In genomic region chr14:63493246-63493645, GRCh38 we compare ENCODE assay signal across 9 cellular contexts. TPM values are rescaled to one million over a fixed set of nuclear protein-coding genes. Genes with fewer than 3 reads are reported as not detected.
DNase-seq lines count a peak whose midpoint lies in the region; ATAC-seq and TF ChIP-seq lines count a peak whose summit lies in the region.
"Had no signal": no experiment of that assay in that cellular context is flagged by ENCODE, and none has a peak within 500 bp of the region (broad histone marks: within the 10 kb centered on the region; RNA-seq: fewer than 3 reads in every experiment).

No MANE protein-coding gene starts in this region.

- DNase-seq in GM10248 (ENCODE audit: extremely low spot score) (no peak), NCI-H2107 treated with DMSO at 0.1 percent for 48 hours (lab: John Stamatoyannopoulos, UW; ENCODE audit: unreplicated experiment) (peak; percentile 71), dermis blood vessel endothelial cell (peak; percentile 13), neural progenitor cell (ENCODE audit: low spot score) (peak; percentile 64)
- DNase-seq in activated naive CD4-positive, alpha-beta T cell treated with anti-CD3 and anti-CD28 coated beads, Interleukin-2, amount 10 ng/mL, durations not matched to agents 7 days and 5 days = no peak
- DNase-seq: activated CD4-positive, CD25-positive, alpha-beta regulatory T cell had no signal

- H3K79me2 ChIP-seq in neural progenitor cell (ENCODE audit: low read depth) = peaks cover 100% of the 10 kb centered on the region

- no peak overlapping the region for H3K4me3 Mint-ChIP-seq in neural progenitor cell
- H3K4me3 Mint-ChIP-seq in activated naive CD4-positive, alpha-beta T cell treated with anti-CD3 and anti-CD28 coated beads, Interleukin-2, amount 10 ng/mL, durations not matched to agents 7 days and 5 days = no peak overlapping the region
- H3K4me3 Mint-ChIP-seq: neural crest cell had no signal

- peaks cover 15% of the 10 kb centered on the region for H3K4me1 Mint-ChIP-seq in neural progenitor cell
- no peaks in the 10 kb centered on the region for H3K4me1 Mint-ChIP-seq in activated naive CD4-positive, alpha-beta T cell treated with anti-CD3 and anti-CD28 coated beads, Interleukin-2, amount 10 ng/mL, durations not matched to agents 7 days and 5 days

- no peak overlapping the region for H3K27ac Mint-ChIP-seq in neural progenitor cell
- H3K27ac Mint-ChIP-seq in activated naive CD4-positive, alpha-beta T cell treated with anti-CD3 and anti-CD28 coated beads, Interleukin-2, amount 10 ng/mL, durations not matched to agents 7 days and 5 days = no peak overlapping the region

- no peaks in the 10 kb centered on the region for H3K27me3 Mint-ChIP-seq in neural progenitor cell (ENCODE audit: insufficient read depth, low read depth)
- H3K27me3 Mint-ChIP-seq in activated naive CD4-positive, alpha-beta T cell treated with anti-CD3 and anti-CD28 coated beads, Interleukin-2, amount 10 ng/mL, durations not matched to agents 7 days and 5 days = no peaks in the 10 kb centered on the region

- peaks cover 5% of the 10 kb centered on the region for H3K36me3 Mint-ChIP-seq in neural progenitor cell
- peaks cover 8% of the 10 kb centered on the region for H3K36me3 Mint-ChIP-seq in activated naive CD4-positive, alpha-beta T cell treated with anti-CD3 and anti-CD28 coated beads, Interleukin-2, amount 10 ng/mL, durations not matched to agents 7 days and 5 days

- H3K27me3 ChIP-seq in neural progenitor cell = no peaks in the 10 kb centered on the region

- H3K9ac ChIP-seq in neural progenitor cell = no peak overlapping the region

- peaks cover 11% of the 10 kb centered on the region for H3K4me1 ChIP-seq in neural progenitor cell

- no peaks in the 10 kb centered on the region for H3K36me3 ChIP-seq in neural progenitor cell

- ATAC-seq in GM21381 (IDR thresholded peaks at IDR 0.05; ENCODE audit: unreplicated experiment) (no peak), GM21528 (IDR thresholded peaks at IDR 0.05; ENCODE audit: low FRiP score, unreplicated experiment) (no peak)

- peak; percentile 12 for TF ChIP-seq CTCF in GM10248 (IDR thresholded peaks at IDR 0.05; ENCODE audit: control extremely low read depth, extremely low read depth, low read depth, missing control alignments)
- peak; percentile 23 for TF ChIP-seq CTCF in neural progenitor cell (IDR thresholded peaks at IDR 0.05)

- H3K27ac ChIP-seq in neural progenitor cell = no peak overlapping the region

- no peak overlapping the region for H2AFZ ChIP-seq in neural progenitor cell (replicated peaks)

- no peaks in the 10 kb centered on the region for H3K9me3 Mint-ChIP-seq in neural progenitor cell
- H3K9me3 Mint-ChIP-seq in activated naive CD4-positive, alpha-beta T cell treated with anti-CD3 and anti-CD28 coated beads, Interleukin-2, amount 10 ng/mL, durations not matched to agents 7 days and 5 days = no peaks in the 10 kb centered on the region
- H3K9me3 Mint-ChIP-seq: neural crest cell had no signal

- POLR2A ChIA-PET in GM10248 (lab: Yijun Ruan, JAX) = interaction anchor here (0.9 to 1.0 kb wide), 2 partner anchors 9 kb away, joined by 3 to 5 read pairs; no protein-coding TSS in a partner anchor

- CTCF ChIA-PET in GM10248 (lab: Yijun Ruan, JAX) = interaction anchor here (0.7 to 1.8 kb wide), 14 partner anchors 9 to 276 kb away, joined by 3 to 7 read pairs (median 4); partner anchors contain the start of gene WDR89
- CTCF ChIA-PET in activated naive CD4-positive, alpha-beta T cell treated with anti-CD3 and anti-CD28 coated beads, Interleukin-2, amount 10 ng/mL, durations not matched to agents 7 days and 5 days (lab: Charles Lee) = interaction anchor here (0.7 to 1.2 kb wide), 2 partner anchors 20 to 1022 kb away, joined by 3 to 4 read pairs; no protein-coding TSS in a partner anchor

- no peak overlapping the region for H3K4me2 ChIP-seq in neural progenitor cell

- no peak overlapping the region for H3K4me3 ChIP-seq in neural progenitor cell

- H3K9me3 ChIP-seq in neural progenitor cell (ENCODE audit: low read depth) = no peaks in the 10 kb centered on the region

- no peaks in the 10 kb centered on the region for H3F3A ChIP-seq in neural progenitor cell (ENCODE audit: low read depth)

- H4K20me1 ChIP-seq in neural progenitor cell (ENCODE audit: low read depth) = peaks cover 81% of the 10 kb centered on the region

RNA-seq across cellular contexts. Expression of gene PPP2R5E, which starts 49.9 kb away (rescaled TPM):
- total RNA-seq in dermis blood vessel endothelial cell (14.3 and 37.1 TPM in 2 replicates), neural progenitor cell (ENCODE audit: low replicate concordance) (42.6 and 72.0 TPM in 2 replicates)

Comparison
In these comparisons a context has a peak if more than half of its experiments do, and no peak if none do; other contexts are left out.
1. DNase-seq: peak in NCI-H2107 treated with DMSO at 0.1 percent for 48 hours (single experiment), dermis blood vessel endothelial cell (single experiment) and neural progenitor cell (single experiment); none in GM10248 (single experiment) and activated naive CD4-positive, alpha-beta T cell treated with anti-CD3 and anti-CD28 coated beads, Interleukin-2, amount 10 ng/mL, durations not matched to agents 7 days and 5 days (single experiment).